13 cellular contexts compared by ENCODE assay signal in genomic region chr2:131113566-131114227, GRCh38. TPM values are rescaled to one million over a fixed set of nuclear protein-coding genes. Genes with fewer than 3 reads are reported as not detected.
DNase-seq lines count a peak whose midpoint lies in the region; ATAC-seq, FAIRE-seq and TF ChIP-seq lines count a peak whose summit lies in the region.
"Had no signal": no experiment of that assay in that cellular context is flagged by ENCODE, and none has a peak within 500 bp of the region (broad histone marks: within the 10 kb centered on the region; RNA-seq: fewer than 3 reads in every experiment).

No MANE protein-coding gene starts in this region.

- H3K9me1 ChIP-seq in K562 (ENCODE audit: control insufficient read depth, insufficient read depth, low read length), result no peaks in the 10 kb centered on the region

- in situ Hi-C loops in K562 (cut with MboI), result no loop called here

- H3K4me3 ChIP-seq in left ventricle myocardium inferior, result no peak overlapping the region
- no peak overlapping the region for H3K4me3 ChIP-seq in K562
- H3K4me3 ChIP-seq in osteoblast (ENCODE audit: insufficient read depth, low read length), result no peak overlapping the region
- H3K4me3 ChIP-seq: Peyer's patch had no signal

- FAIRE-seq in K562 (lab: Jason Lieb, UNC) (no peak), urothelium cell line (lab: Jason Lieb, UNC) (no peak)
- FAIRE-seq: H54 had no signal

- TF ChIP-seq POLR2A in K562 (conservative IDR thresholded peaks at IDR 0.05), result no peak

- H3K9me3 Mint-ChIP-seq in stimulated activated naive CD8-positive, alpha-beta T cell treated with anti-CD3 and anti-CD28 coated beads, Interleukin-15, amount 100 ng/mL, for 72 hours, result peaks cover 7 to 10% of the 10 kb centered on the region in 2 donors

- H2AFZ ChIP-seq in K562 (ENCODE audit: low read depth, low read length) (no peak overlapping the region), osteoblast (ENCODE audit: low read length) (no peak overlapping the region)

- H3K4me3 Mint-ChIP-seq in stimulated activated naive CD8-positive, alpha-beta T cell treated with anti-CD3 and anti-CD28 coated beads, Interleukin-15, amount 100 ng/mL, for 72 hours, result no peak overlapping the region

- H3K27ac ChIP-seq in left ventricle myocardium inferior (replicated peaks), result no peak overlapping the region
- 0 out of 3 replicates have a peak overlapping the region, but pooled peaks have one; percentile 25 for H3K27ac ChIP-seq in K562 (ENCODE audit: extremely low read depth, low read depth, low read length)
- H3K27ac ChIP-seq in osteoblast (ENCODE audit: low read depth, low read length), result no peak overlapping the region
- H3K27ac ChIP-seq: Peyer's patch had no signal

- peak; percentile 23 for ATAC-seq in Right ventricle myocardium superior (ENCODE audit: poor library complexity)
- ATAC-seq in K562, result peak; percentile 77
- ATAC-seq in stimulated activated naive CD8-positive, alpha-beta T cell treated with anti-CD3 and anti-CD28 coated beads, Interleukin-15, amount 100 ng/mL, for 72 hours, result no peak

- TF ChIP-seq CTCF in left ventricle myocardium inferior (IDR thresholded peaks at IDR 0.05; ENCODE audit: borderline replicate concordance) (no peak), K562 (IDR thresholded peaks at IDR 0.05 in 2 of 3, conservative IDR thresholded peaks at IDR 0.05 in 1 of 3; ENCODE audit: insufficient read depth in 2 of 3, low read depth in 1 of 3, low read length in 3 of 3) (no peak), osteoblast (IDR thresholded peaks at IDR 0.05; ENCODE audit: extremely low read depth, low read depth, low read length) (no peak)

- H3K27me3 ChIP-seq in left ventricle myocardium inferior (ENCODE audit: low read depth), result no peaks in the 10 kb centered on the region
- H3K27me3 ChIP-seq in K562 (ENCODE audit: control insufficient read depth in 2 of 2, insufficient read depth in 2 of 2, low read length in 2 of 2), result no peaks in the 10 kb centered on the region
- H3K27me3 ChIP-seq in osteoblast (ENCODE audit: insufficient read depth, low read length), result no peaks in the 10 kb centered on the region
- H3K27me3 ChIP-seq: Peyer's patch had no signal

- BruUV-seq in K562 (replicated peaks; lab: Mats Ljungman, UMichigan), result no TSS peak

- TF ChIP-seq EP300 in K562 (IDR thresholded peaks at IDR 0.05; ENCODE audit: low read length), result no peak

- H3K27me3 Mint-ChIP-seq in stimulated activated naive CD8-positive, alpha-beta T cell treated with anti-CD3 and anti-CD28 coated beads, Interleukin-15, amount 100 ng/mL, for 72 hours, result no peaks in the 10 kb centered on the region

- H3K79me2 ChIP-seq in K562 (ENCODE audit: control insufficient read depth, insufficient read depth, low read length) (peaks cover 94% of the 10 kb centered on the region), osteoblast (ENCODE audit: insufficient read depth, low read length) (peaks cover 98% of the 10 kb centered on the region)

- peak overlapping the region in 1 of 2 experiments; percentile 6; a peak in 1 of 4 replicates for H3K9ac ChIP-seq in K562 (ENCODE audit: insufficient read depth in 1 of 2, low read depth in 2 of 2, low read length in 2 of 2)

- peaks cover 69% of the 10 kb centered on the region for H3K4me1 Mint-ChIP-seq in stimulated activated naive CD8-positive, alpha-beta T cell treated with anti-CD3 and anti-CD28 coated beads, Interleukin-15, amount 100 ng/mL, for 72 hours

- H3K9me3 ChIP-seq in left ventricle myocardium inferior (replicated peaks) (no peaks in the 10 kb centered on the region), K562 (replicated peaks; ENCODE audit: control insufficient read depth, insufficient read depth, low read depth, low read length) (peaks cover 2% of the 10 kb centered on the region; the same call in 1 of the 2 replicates), osteoblast (ENCODE audit: low read depth, low read length) (no peaks in the 10 kb centered on the region)
- H3K9me3 ChIP-seq: Peyer's patch had no signal

- intact Hi-C loops in Right ventricle myocardium superior (cut with DNase I) (no loop called here), left ventricle myocardium inferior (cut with micrococcal nuclease) (no loop called here), K562 (cut with micrococcal nuclease) (no loop called here)

- H4K20me1 ChIP-seq in K562 (replicated peaks; ENCODE audit: control insufficient read depth, insufficient read depth, low read length) (no peaks in the 10 kb centered on the region), osteoblast (ENCODE audit: insufficient read depth, low read length) (peaks cover 35% of the 10 kb centered on the region)

- no peak for TF ChIP-seq RAD21 in K562 (CRISPR knock-in tag; conservative IDR thresholded peaks at IDR 0.05 in 1 of 2, IDR thresholded peaks at IDR 0.05 in 1 of 2)

- no peak for DNase-seq in Right ventricle myocardium superior
- no peak for DNase-seq in left ventricle myocardium inferior
- DNase-seq in K562 (ENCODE audit: extremely low read depth in 1 of 4, low spot score in 3 of 4), result peak in 2 of 4 experiments; percentile 25 to 37
- peak; percentile 17 for DNase-seq in osteoblast (ENCODE audit: insufficient read length, low spot score, missing footprints)
- DNase-seq in urothelium cell line (ENCODE audit: low spot score), result no peak
- DNase-seq in NCI-H2227 treated with DMSO at 0.1 percent for 48 hours (lab: John Stamatoyannopoulos, UW), result no peak
- no peak for DNase-seq in stimulated activated naive CD8-positive, alpha-beta T cell treated with anti-CD3 and anti-CD28 coated beads, Interleukin-15, amount 100 ng/mL, for 72 hours
- DNase-seq: NCI-H1417, NCI-H2029 treated with DMSO at 0.1 percent for 48 hours, NCI-H510A treated with DMSO at 0.1 percent for 48 hours, Peyer's patch, SHP77 had no signal

- H3K4me2 ChIP-seq in K562 (ENCODE audit: insufficient read depth, low read length), result peak overlapping the region; percentile 30; the same call in 1 of the 2 replicates
- H3K4me2 ChIP-seq in osteoblast (ENCODE audit: insufficient read depth, low read length), result no peak overlapping the region

- H3K4me1 ChIP-seq in left ventricle myocardium inferior, result peaks cover 48% of the 10 kb centered on the region
- H3K4me1 ChIP-seq in K562 (replicated peaks in 1 of 2; ENCODE audit: control insufficient read depth in 2 of 2, insufficient read depth in 2 of 2, low read length in 2 of 2), result peaks cover 27 to 35% of the 10 kb centered on the region in 2 experiments
- H3K4me1 ChIP-seq in osteoblast (ENCODE audit: insufficient read depth, low read length), result peaks cover 6% of the 10 kb centered on the region

- 60% methylated on average over 7 of the region's 7 CpGs for WGBS in K562 (ENCODE audit: insufficient coverage, low coverage, missing lambda C conversion rate)

- CTCF ChIA-PET in K562 (lab: Yijun Ruan, JAX; ENCODE audit: low intra/inter-chr PET ratio), result interaction anchor here (0.8 kb wide), 1 partner anchor 8 kb away, joined by 3 read pairs; no protein-coding TSS in a partner anchor

- no peak overlapping the region for H3K27ac Mint-ChIP-seq in stimulated activated naive CD8-positive, alpha-beta T cell treated with anti-CD3 and anti-CD28 coated beads, Interleukin-15, amount 100 ng/mL, for 72 hours

- H3K36me3 ChIP-seq in left ventricle myocardium inferior (no peaks in the 10 kb centered on the region), K562 (ENCODE audit: control insufficient read depth, insufficient read depth, low read length) (peaks cover 42% of the 10 kb centered on the region), osteoblast (ENCODE audit: insufficient read depth, low read length) (peaks cover 10% of the 10 kb centered on the region)
- H3K36me3 ChIP-seq: Peyer's patch had no signal

- POLR2A ChIA-PET in K562 (lab: Yijun Ruan, JAX), result interaction anchor here (0.6 to 1.4 kb wide), 6 partner anchors 9 to 616 kb away, joined by 3 to 9 read pairs (median 4); partner anchors contain the start of genes FAM168B and PLEKHB2

RNA-seq across cellular contexts. Expression of gene PLEKHB2, which starts 8.6 kb away (rescaled TPM):
- total RNA-seq in Right ventricle myocardium superior (31.0 TPM), left ventricle myocardium inferior (42.9 TPM), K562 (2014; rRNA removed) (48.6 and 65.2 TPM in 2 replicates), K562 (2014; rRNA removed; fragmentation: Illumina TruSeq; extraction: Trizol) (44.1 and 46.7 TPM in 2 replicates), K562 (2015; rRNA removed; fragmentation: Illumina TruSeq; extraction: Trizol) (43.7 and 47.3 TPM in 2 replicates), K562 (2021) (56.5 TPM in 2 replicates), osteoblast (63.9 and 79.3 TPM in 2 replicates)
- 57.5 and 90.0 TPM in 2 replicates for total RNA-seq in K562 (2011; cell fraction: chromatin; rRNA removed; ENCODE audit: low replicate concordance)
- total RNA-seq in K562 (2011; cell fraction: nucleolus; rRNA removed), result 40.9 and 42.5 TPM in 2 replicates
- 74.6 and 88.2 TPM in 2 replicates for total RNA-seq in K562 (2011; cell fraction: nucleoplasm; rRNA removed)
- polyA plus RNA-seq in K562 (2011; rRNA removed) (53.8 and 71.5 TPM in 2 replicates), K562 (2014; fragmentation: Illumina TruSeq; extraction: Trizol) (55.4 and 56.2 TPM in 2 replicates), K562 (2014; fragmentation: Nextera tagmentation; extraction: Ambion mirVana) (10 to 100 TPM; 41.3 to 42.6 TPM), K562 (2014; rRNA removed) (50.2 and 53.0 TPM in 2 replicates)
- 57.4 and 73.3 TPM in 2 replicates for polyA plus RNA-seq in K562 (2011; cell fraction: cytosol; rRNA removed)
- 29.5 and 30.0 TPM in 2 replicates for polyA plus RNA-seq in K562 (2011; cell fraction: nucleus; rRNA removed)
- 53.7 and 58.0 TPM in 2 replicates for polyA plus RNA-seq in K562 (2012)
- polyA minus RNA-seq in K562 (2011; rRNA and poly(A)+ RNA removed), result 80.6 and 119 TPM in 2 replicates
- polyA minus RNA-seq in K562 (2011; cell fraction: cytosol; rRNA and poly(A)+ RNA removed), result 54.8 and 64.5 TPM in 2 replicates
- 20.1 and 30.9 TPM in 2 replicates for polyA minus RNA-seq in K562 (2011; cell fraction: nucleus; rRNA and poly(A)+ RNA removed)

RNA-seq across cellular contexts. Expression of gene FAM168B, which starts 20.4 kb away (rescaled TPM):
- total RNA-seq in Right ventricle myocardium superior, result 83.6 TPM
- 90.5 TPM for total RNA-seq in left ventricle myocardium inferior
- total RNA-seq in K562 (2011; cell fraction: chromatin; rRNA removed; ENCODE audit: low replicate concordance), result 23.5 and 25.5 TPM in 2 replicates
- total RNA-seq in K562 (2011; cell fraction: nucleolus; rRNA removed), result 19.7 and 21.8 TPM in 2 replicates
- total RNA-seq in K562 (2011; cell fraction: nucleoplasm; rRNA removed), result 26.0 and 35.7 TPM in 2 replicates
- total RNA-seq in K562 (2014; rRNA removed), result 46.1 and 60.8 TPM in 2 replicates
- 32.1 and 33.9 TPM in 2 replicates for total RNA-seq in K562 (2014; rRNA removed; fragmentation: Illumina TruSeq; extraction: Trizol)
- 39.0 and 40.1 TPM in 2 replicates for total RNA-seq in K562 (2015; rRNA removed; fragmentation: Illumina TruSeq; extraction: Trizol)
- total RNA-seq in K562 (2021), result 67.4 and 76.0 TPM in 2 replicates
- 51.6 and 56.9 TPM in 2 replicates for polyA plus RNA-seq in K562 (2011; rRNA removed)
- 89.9 and 202 TPM in 2 replicates for polyA plus RNA-seq in K562 (2011; cell fraction: cytosol; rRNA removed)
- 47.2 and 74.0 TPM in 2 replicates for polyA plus RNA-seq in K562 (2011; cell fraction: nucleus; rRNA removed)
- 53.3 and 56.9 TPM in 2 replicates for polyA plus RNA-seq in K562 (2012)
- 47.8 and 56.3 TPM in 2 replicates for polyA plus RNA-seq in K562 (2014; fragmentation: Illumina TruSeq; extraction: Trizol)
- 1 to 10 TPM; 3.3 to 5.4 TPM for polyA plus RNA-seq in K562 (2014; fragmentation: Nextera tagmentation; extraction: Ambion mirVana)
- 59.4 and 64.2 TPM in 2 replicates for polyA plus RNA-seq in K562 (2014; rRNA removed)
- polyA minus RNA-seq in K562 (2011; rRNA and poly(A)+ RNA removed), result 25.2 and 36.1 TPM in 2 replicates
- 38.3 and 40.4 TPM in 2 replicates for polyA minus RNA-seq in K562 (2011; cell fraction: cytosol; rRNA and poly(A)+ RNA removed)
- 12.5 and 15.2 TPM in 2 replicates for polyA minus RNA-seq in K562 (2011; cell fraction: nucleus; rRNA and poly(A)+ RNA removed)
- total RNA-seq in osteoblast, result 100 and 117 TPM in 2 replicates
